In the genomic region with DNA sequence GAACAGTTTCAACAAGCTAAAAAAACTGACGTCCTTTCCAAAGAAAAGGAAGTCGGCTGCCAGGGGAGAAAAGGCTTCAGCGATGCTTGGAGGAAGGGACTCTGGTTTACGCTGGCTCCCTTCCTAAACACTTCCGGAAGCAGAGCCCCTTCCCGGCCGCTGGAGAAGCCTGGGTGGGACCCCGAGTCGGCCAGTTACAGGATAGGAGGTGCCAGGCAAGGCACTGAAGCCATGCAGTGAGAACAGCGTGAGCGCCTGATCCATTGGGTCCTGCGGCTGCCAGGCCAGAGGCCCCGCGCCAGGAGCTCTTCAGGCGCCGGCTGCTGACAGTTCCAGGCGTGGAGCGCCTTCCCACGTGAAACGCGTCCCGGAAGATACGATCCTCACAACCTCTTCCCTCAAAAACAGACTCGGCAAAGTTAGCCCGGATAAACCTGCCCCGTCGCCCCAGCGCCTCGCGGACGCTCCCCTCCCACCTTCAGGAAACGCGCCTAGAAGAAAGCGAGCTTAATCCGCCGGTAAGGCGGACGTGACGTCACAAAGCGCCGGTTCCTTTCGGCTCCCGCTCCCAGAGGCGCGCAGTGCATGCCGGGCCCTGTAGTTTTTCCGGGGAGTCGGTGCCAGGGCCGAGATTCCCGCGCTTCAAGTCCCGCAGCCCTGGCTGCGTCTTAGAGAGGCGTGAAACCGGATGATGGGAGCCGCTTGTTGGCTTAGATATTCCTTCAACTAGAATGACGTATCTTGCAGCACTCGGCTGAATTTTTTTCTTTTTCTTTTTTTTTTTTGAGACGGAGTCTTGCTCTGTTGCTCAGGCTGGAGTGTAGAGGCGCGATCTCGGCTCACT, we compare ENCODE assay signal across 8 cellular contexts. TPM values are rescaled to one million over a fixed set of nuclear protein-coding genes. Genes with fewer than 3 reads are reported as not detected.
DNase-seq lines count a peak whose midpoint lies in the region; ATAC-seq, FAIRE-seq and TF ChIP-seq lines count a peak whose summit lies in the region.

A gene with protein sequence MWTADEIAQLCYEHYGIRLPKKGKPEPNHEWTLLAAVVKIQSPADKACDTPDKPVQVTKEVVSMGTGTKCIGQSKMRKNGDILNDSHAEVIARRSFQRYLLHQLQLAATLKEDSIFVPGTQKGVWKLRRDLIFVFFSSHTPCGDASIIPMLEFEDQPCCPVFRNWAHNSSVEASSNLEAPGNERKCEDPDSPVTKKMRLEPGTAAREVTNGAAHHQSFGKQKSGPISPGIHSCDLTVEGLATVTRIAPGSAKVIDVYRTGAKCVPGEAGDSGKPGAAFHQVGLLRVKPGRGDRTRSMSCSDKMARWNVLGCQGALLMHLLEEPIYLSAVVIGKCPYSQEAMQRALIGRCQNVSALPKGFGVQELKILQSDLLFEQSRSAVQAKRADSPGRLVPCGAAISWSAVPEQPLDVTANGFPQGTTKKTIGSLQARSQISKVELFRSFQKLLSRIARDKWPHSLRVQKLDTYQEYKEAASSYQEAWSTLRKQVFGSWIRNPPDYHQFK (minus strand): TSS at position 520 of the 844 bp plus-strand sequence. CDS start 2,482 bp downstream, outside the sequence.

- WGBS in HUES64 = 3% methylated on average over 62 of the region's 62 CpGs

- H3K27ac ChIP-seq in HUES64 (ENCODE audit: low read depth, low read length) (peak within 1 kb of the TSS; percentile 91), OCI-LY1 (ENCODE audit: low read depth, low read length, poor library complexity, severe bottlenecking) (peak within 1 kb of the TSS; percentile 32)

- peaks cover 52% of the 10 kb centered on the region for H3K36me3 ChIP-seq in HUES64 (ENCODE audit: insufficient read depth, low read length)
- H3K36me3 ChIP-seq in OCI-LY1 (ENCODE audit: insufficient read depth, low read length) = peaks cover 51% of the 10 kb centered on the region

- H3K79me2 ChIP-seq in OCI-LY1 (ENCODE audit: insufficient read depth, low read length) = peaks cover 6% of the 10 kb centered on the region; the same call in 1 of the 2 replicates

- H3K4me2 ChIP-seq in OCI-LY1 (ENCODE audit: low read length) = peak within 1 kb of the TSS; percentile 96

- DNase-seq in Calu3 (peak; percentile 98), mesothelial cell of epicardium (ENCODE audit: low spot score in 2 of 2, unreplicated experiment in 2 of 2) (peak; percentile 95 to 97)
- DNase-seq in activated CD8-positive, alpha-beta memory T cell treated with anti-CD3 and anti-CD28 coated beads, Interleukin-2, amount 50 U/mL, for 4 hours = peak; percentile 98
- DNase-seq in stimulated activated CD8-positive, alpha-beta memory T cell treated with anti-CD3 and anti-CD28 coated beads, Interleukin-15, amount 100 ng/mL, for 48 hours (ENCODE audit: low read depth in 2 of 2) = peak; percentile 95 to 96

- H3K4me1 ChIP-seq in HUES64 (ENCODE audit: insufficient read depth, low read length) (peaks cover 12% of the 10 kb centered on the region; the same call in 1 of the 2 replicates), OCI-LY1 (ENCODE audit: insufficient read depth, low read length, severe bottlenecking) (peaks cover 23% of the 10 kb centered on the region)

- BruUV-seq in Calu3 (replicated peaks; lab: Mats Ljungman, UMichigan) = TSS peak; percentile 83

- CTCF ChIA-PET in Calu3 (lab: Charles Lee) = interaction anchor here (0.7 to 1.2 kb wide), 7 partner anchors 26 to 1215 kb away, joined by 3 to 6 read pairs (median 3); no protein-coding TSS in a partner anchor

- peak within 1 kb of the TSS; percentile 90 for H3K4me3 Mint-ChIP-seq in Calu3 (ENCODE audit: low read depth, unreplicated experiment)
- peak within 1 kb of the TSS; percentile 95 for H3K4me3 Mint-ChIP-seq in mesothelial cell of epicardium

- H3K27ac Mint-ChIP-seq in Calu3 (ENCODE audit: unreplicated experiment) = peak within 1 kb of the TSS; percentile 92
- peak within 1 kb of the TSS; percentile 99 for H3K27ac Mint-ChIP-seq in mesothelial cell of epicardium

- H3K9ac ChIP-seq in HUES64 (ENCODE audit: low read depth, low read length) (peak within 1 kb of the TSS; percentile 93), OCI-LY1 (ENCODE audit: low read length) (peak within 1 kb of the TSS; percentile 97)

- peak; percentile 81 for FAIRE-seq in endometrium (lab: Jason Lieb, UNC)

- H3K9me2 ChIP-seq in OCI-LY1 (ENCODE audit: low read depth, low read length) = no peaks in the 10 kb centered on the region

- H3F3A ChIP-seq in OCI-LY1 (ENCODE audit: insufficient read depth, low read length) = no peaks in the 10 kb centered on the region; the same call in 1 of the 2 replicates

- no peak within 1 kb of the TSS for H2AFZ ChIP-seq in OCI-LY1 (ENCODE audit: low read length)

- H3K9me3 Mint-ChIP-seq in Calu3 (ENCODE audit: low read depth, unreplicated experiment) (no peaks in the 10 kb centered on the region), mesothelial cell of epicardium (no peaks in the 10 kb centered on the region)

- H3K27me3 ChIP-seq in HUES64 (ENCODE audit: insufficient read depth, low read length) (no peaks in the 10 kb centered on the region), OCI-LY1 (ENCODE audit: insufficient read depth, low read length) (no peaks in the 10 kb centered on the region)

- TF ChIP-seq CTCF in Calu3 (IDR thresholded peaks at IDR 0.05; ENCODE audit: unreplicated experiment) (no peak), OCI-LY1 (IDR thresholded peaks at IDR 0.05; ENCODE audit: low read length) (no peak), mesothelial cell of epicardium (IDR thresholded peaks at IDR 0.05; ENCODE audit: unreplicated experiment) (no peak)

- peak within 1 kb of the TSS; percentile 88 for H3K4me3 ChIP-seq in HUES64 (ENCODE audit: low read length)
- H3K4me3 ChIP-seq in OCI-LY1 (ENCODE audit: low read depth, low read length, poor library complexity, severe bottlenecking) = peak within 1 kb of the TSS; percentile 92

- peak; percentile 96 for ATAC-seq in GM21447 (IDR thresholded peaks at IDR 0.05; ENCODE audit: unreplicated experiment)

- intact Hi-C loops in Calu3 (cut with micrococcal nuclease; ENCODE audit: unreplicated experiment) = loop anchor here (2.0 to 5.0 kb wide), 3 partner anchors 24 to 161 kb away; partner anchors contain the start of genes KARS1, TERF2IP and TMEM170A

- H3K27me3 Mint-ChIP-seq in Calu3 (ENCODE audit: unreplicated experiment) = no peaks in the 10 kb centered on the region
- no peaks in the 10 kb centered on the region for H3K27me3 Mint-ChIP-seq in mesothelial cell of epicardium (ENCODE audit: low read depth)

- H3K36me3 Mint-ChIP-seq in Calu3 (ENCODE audit: insufficient read depth, unreplicated experiment) (peaks cover 81% of the 10 kb centered on the region), mesothelial cell of epicardium (peaks cover 36% of the 10 kb centered on the region)

- no peaks in the 10 kb centered on the region for H4K20me1 ChIP-seq in OCI-LY1 (ENCODE audit: insufficient read depth, low read length)

- peaks cover 16% of the 10 kb centered on the region for H3K4me1 Mint-ChIP-seq in Calu3 (ENCODE audit: low read depth, unreplicated experiment)
- peaks cover 23% of the 10 kb centered on the region for H3K4me1 Mint-ChIP-seq in mesothelial cell of epicardium

- H3K9me3 ChIP-seq in HUES64 (ENCODE audit: insufficient read depth, low read depth, low read length) = no peaks in the 10 kb centered on the region
- H3K9me3 ChIP-seq in OCI-LY1 (ENCODE audit: low read length) = no peaks in the 10 kb centered on the region

RNA-seq across cellular contexts. Expression of the gene that starts here (rescaled TPM):
- total RNA-seq in Calu3 (2022) (90.4 and 111 TPM in 2 replicates), mesothelial cell of epicardium (54.5 to 58.7 TPM (median 55.7 TPM) in 3 replicates)
- polyA plus RNA-seq in HUES64 (2013, experiment 1 of 2) = 37.7 TPM
- 34.1 TPM for polyA plus RNA-seq in HUES64 (2013, experiment 2 of 2)

Comparison
In these comparisons a context has a peak if more than half of its experiments do, and no peak if none do; other contexts are left out.
1. Peak in every context shown above with its lines: DNase-seq, ATAC-seq, H3K4me3 ChIP-seq and H3K27ac ChIP-seq.